In the genomic region with DNA sequence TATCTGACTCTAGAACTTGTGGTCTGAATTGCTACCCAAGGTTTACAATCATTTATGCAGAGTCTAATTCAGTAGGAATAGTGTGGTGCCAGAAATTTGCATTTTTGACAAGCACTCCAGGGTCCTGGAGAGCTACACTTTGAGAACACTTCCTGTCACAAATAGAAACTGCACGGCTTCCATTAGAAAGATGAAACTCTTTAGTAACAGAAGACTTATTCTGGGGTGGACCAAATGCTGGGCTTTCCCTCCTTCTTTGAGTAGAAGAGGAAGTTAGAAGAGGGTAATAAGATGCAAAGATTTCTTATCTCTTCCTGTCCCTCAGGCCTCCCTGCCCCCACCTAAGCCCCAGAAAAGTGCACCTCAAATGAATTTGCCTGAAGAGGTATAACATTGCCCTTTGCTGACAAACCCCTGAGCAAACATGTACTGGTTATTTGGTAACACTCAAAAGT, we compare ENCODE assay signal across 9 cellular contexts. TPM values are rescaled to one million over a fixed set of nuclear protein-coding genes. Genes with fewer than 3 reads are reported as not detected.
DNase-seq lines count a peak whose midpoint lies in the region; ATAC-seq and TF ChIP-seq lines count a peak whose summit lies in the region.
"Had no signal": no experiment of that assay in that cellular context is flagged by ENCODE, and none has a peak within 500 bp of the region (broad histone marks: within the 10 kb centered on the region; RNA-seq: fewer than 3 reads in every experiment).

No MANE protein-coding gene starts in this region.

- no peaks in the 10 kb centered on the region for H3K27me3 ChIP-seq in left ventricle myocardium inferior (ENCODE audit: low read depth)

- ATAC-seq in HG03039 (IDR thresholded peaks at IDR 0.05; ENCODE audit: unreplicated experiment), result peak; percentile 76

- DNase-seq in left ventricle myocardium inferior, result no peak
- no peak for DNase-seq in cardiac septum (ENCODE audit: low spot score)
- DNase-seq in SK-N-MC (ENCODE audit: low read depth, low spot score), result peak; percentile 81
- no peak for DNase-seq in NK-92 (lab: John Stamatoyannopoulos, UW; ENCODE audit: unreplicated experiment)
- DNase-seq in epidermal melanocyte (ENCODE audit: insufficient read length, low spot score), result no peak
- no peak for DNase-seq in NCI-H1048 (lab: John Stamatoyannopoulos, UW)
- DNase-seq: NCI-H1105 treated with DMSO at 0.1 percent for 48 hours had no signal

- H3K9me3 ChIP-seq in left ventricle myocardium inferior (replicated peaks), result no peaks in the 10 kb centered on the region
- H3K9me3 ChIP-seq in SK-N-MC (ENCODE audit: low read depth, low read length), result no peaks in the 10 kb centered on the region

- no peak overlapping the region for H3K4me3 Mint-ChIP-seq in stimulated activated naive CD8-positive, alpha-beta T cell treated with anti-CD3 and anti-CD28 coated beads, Interleukin-15, Interleukin-2, amounts not matched to agents 100 ng/mL and 50 ng/mL, for 24 hours

- H3K4me3 ChIP-seq in left ventricle myocardium inferior (no peak overlapping the region), SK-N-MC (peak overlapping the region; percentile 0; the same call in 1 of the 2 replicates)

- intact Hi-C loops in left ventricle myocardium inferior (cut with micrococcal nuclease) (no loop called here), cardiac septum (cut with DNase I) (no loop called here)

- peaks cover 34% of the 10 kb centered on the region for H3K36me3 ChIP-seq in left ventricle myocardium inferior
- no peaks in the 10 kb centered on the region for H3K36me3 ChIP-seq in SK-N-MC (ENCODE audit: insufficient read depth, low read length)

- H3K27ac ChIP-seq in left ventricle myocardium inferior (replicated peaks) (peak overlapping the region; percentile 1), SK-N-MC (no peak overlapping the region)

- H3K4me1 Mint-ChIP-seq in stimulated activated naive CD8-positive, alpha-beta T cell treated with anti-CD3 and anti-CD28 coated beads, Interleukin-15, Interleukin-2, amounts not matched to agents 100 ng/mL and 50 ng/mL, for 24 hours (ENCODE audit: low read depth), result peaks cover 64% of the 10 kb centered on the region

- H3K27me3 Mint-ChIP-seq in stimulated activated naive CD8-positive, alpha-beta T cell treated with anti-CD3 and anti-CD28 coated beads, Interleukin-15, Interleukin-2, amounts not matched to agents 100 ng/mL and 50 ng/mL, for 24 hours, result no peaks in the 10 kb centered on the region

- H3K9me3 Mint-ChIP-seq in stimulated activated naive CD8-positive, alpha-beta T cell treated with anti-CD3 and anti-CD28 coated beads, Interleukin-15, Interleukin-2, amounts not matched to agents 100 ng/mL and 50 ng/mL, for 24 hours, result no peaks in the 10 kb centered on the region

- no peak for TF ChIP-seq CTCF in left ventricle myocardium inferior (IDR thresholded peaks at IDR 0.05; ENCODE audit: borderline replicate concordance)

- peaks cover 83% of the 10 kb centered on the region for H3K4me1 ChIP-seq in left ventricle myocardium inferior

- peaks cover 36% of the 10 kb centered on the region for H3K36me3 Mint-ChIP-seq in stimulated activated naive CD8-positive, alpha-beta T cell treated with anti-CD3 and anti-CD28 coated beads, Interleukin-15, Interleukin-2, amounts not matched to agents 100 ng/mL and 50 ng/mL, for 24 hours (ENCODE audit: low read depth)

- peak overlapping the region; percentile 61 for H3K27ac Mint-ChIP-seq in stimulated activated naive CD8-positive, alpha-beta T cell treated with anti-CD3 and anti-CD28 coated beads, Interleukin-15, Interleukin-2, amounts not matched to agents 100 ng/mL and 50 ng/mL, for 24 hours

- no peak overlapping the region for H3K9ac ChIP-seq in SK-N-MC (ENCODE audit: insufficient read length)

RNA-seq across cellular contexts. Expression of gene DGLUCY, which starts 28.4 kb away (rescaled TPM):
- total RNA-seq in left ventricle myocardium inferior, result 220 TPM
- total RNA-seq in cardiac septum, result 131 TPM
